ENCODE assay signal across 27 cellular contexts in the genomic region with DNA sequence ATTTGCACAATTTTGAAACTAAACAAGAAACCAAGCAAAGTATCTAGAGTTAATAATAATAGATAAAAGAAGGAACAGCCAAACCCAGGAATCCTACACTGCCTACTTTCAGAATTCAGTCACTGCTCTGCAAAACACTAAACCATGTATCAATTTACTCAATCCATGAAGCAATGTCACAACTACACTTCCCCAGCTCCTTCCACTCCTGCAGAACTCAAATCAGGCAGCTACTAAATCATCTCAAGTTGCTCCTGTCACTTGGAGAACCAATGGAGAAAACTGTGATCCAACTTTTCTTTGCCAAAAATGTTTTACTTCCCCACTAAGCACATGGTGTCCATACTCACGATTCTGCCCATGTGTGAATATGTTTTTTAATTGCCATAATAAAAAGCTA.
"Had no signal": no experiment of that assay in that cellular context is flagged by ENCODE, and none has a peak within 500 bp of the region (broad histone marks: within the 10 kb centered on the region; RNA-seq: fewer than 3 reads in every experiment).

No MANE protein-coding gene starts in this region.

- H3K4me2 ChIP-seq: smooth muscle cell had no signal

- FAIRE-seq: islet of Langerhans had no signal

- H3K27me3 ChIP-seq: dorsolateral prefrontal cortex, foreskin keratinocyte, heart right ventricle, pancreas, suprapubic skin, transverse colon, upper lobe of right lung, uterus had no signal

- DNase-seq: dorsolateral prefrontal cortex; effector CD4-positive, alpha-beta T cell; foreskin keratinocyte; glutamatergic neuron; heart right ventricle; hippocampal formation; left cardiac atrium; left ventricle myocardium superior; lower lobe of right lung; natural killer cell; occipital lobe; pancreas; stimulated activated CD4-positive, alpha-beta T cell treated with anti-CD3 and anti-CD28 coated beads, Interleukin-12 subunit alpha, Interleukin-12 subunit beta, amount 100 ng/mL, for 4 hours; stimulated activated CD4-positive, alpha-beta T cell treated with anti-CD3 and anti-CD28 coated beads, Interleukin-1b, Interleukin-23, amount 100 ng/mL, for 48 hours; stimulated activated CD4-positive, alpha-beta T cell treated with anti-CD3 and anti-CD28 coated beads, Interleukin-4, amount 100 ng/mL, for 1 hour; stimulated activated CD8-positive, alpha-beta memory T cell treated with anti-CD3 and anti-CD28 coated beads, Interleukin-4, amount 100 ng/mL, for 48 hours; stimulated activated naive CD4-positive, alpha-beta T cell; stimulated activated naive CD8-positive, alpha-beta T cell treated with anti-CD3 and anti-CD28 coated beads, Interleukin-15, amount 100 ng/mL, for 72 hours; transverse colon; upper lobe of right lung; uterus had no signal

- H3K4me3 ChIP-seq: dorsolateral prefrontal cortex, heart right ventricle, lower lobe of right lung, pancreas, smooth muscle cell, suprapubic skin, transverse colon, upper lobe of right lung, uterus had no signal

- H3K9me3 ChIP-seq: heart right ventricle, lower lobe of right lung, pancreas, suprapubic skin, transverse colon, upper lobe of right lung, uterus had no signal

- H3K4me1 ChIP-seq: foreskin keratinocyte, heart right ventricle, lower lobe of right lung, pancreas, suprapubic skin, transverse colon, upper lobe of right lung, uterus had no signal

- H3K27ac ChIP-seq: dorsolateral prefrontal cortex, epithelial cell of prostate, foreskin keratinocyte, heart right ventricle, lower lobe of right lung, pancreas, suprapubic skin, transverse colon, upper lobe of right lung, uterus had no signal

- H3K36me3 ChIP-seq: heart right ventricle, lower lobe of right lung, pancreas, suprapubic skin, transverse colon, upper lobe of right lung, uterus had no signal

- ATAC-seq: esophagus mucosa; foreskin keratinocyte; heart right ventricle; left cardiac atrium; left ventricle myocardium superior; lower lobe of right lung; natural killer cell; pancreas; sciatic nerve; stimulated activated naive CD8-positive, alpha-beta T cell treated with anti-CD3 and anti-CD28 coated beads, Interleukin-15, amount 100 ng/mL, for 72 hours; upper lobe of right lung had no signal
